In the genomic region with DNA sequence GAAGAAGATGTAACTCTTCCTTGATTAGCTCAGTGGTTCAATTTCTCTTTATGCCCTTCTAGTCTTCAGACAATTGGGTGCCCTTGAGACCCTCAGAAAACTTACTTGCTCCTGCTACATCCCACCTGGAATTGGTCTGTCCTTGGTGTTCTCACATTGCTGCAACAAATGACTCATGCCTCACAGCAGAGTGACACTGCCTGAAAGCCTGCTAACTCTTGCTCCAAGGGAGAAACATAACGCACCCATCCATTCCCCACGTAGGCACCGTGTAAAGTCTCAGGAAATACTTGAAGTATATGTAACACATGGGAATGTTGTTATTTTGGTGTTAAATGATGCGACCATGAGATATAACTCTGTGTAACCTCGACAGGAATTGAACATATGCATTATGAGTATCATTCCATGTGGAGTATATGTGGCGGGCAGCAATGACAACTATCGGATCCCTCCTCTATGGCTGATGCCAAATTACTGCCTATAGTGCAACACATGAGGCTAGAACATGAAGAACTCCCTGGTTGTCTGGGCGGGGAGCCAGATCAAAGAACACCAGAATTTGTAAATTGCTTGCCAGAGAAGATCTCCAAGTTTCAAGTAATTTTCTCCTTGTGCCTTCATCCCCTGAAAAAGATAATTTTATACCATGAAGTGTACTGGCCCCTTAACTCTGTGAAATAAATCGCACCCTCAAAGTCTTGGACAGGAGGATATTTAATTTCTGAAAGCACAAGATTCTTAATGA, we compare ENCODE assay signal across 11 cellular contexts.
A peak's percentile ranks its signal among the peaks of the same experiment; 100 is the strongest.
DNase-seq lines count a peak whose midpoint lies in the region; ATAC-seq and TF ChIP-seq lines count a peak whose summit lies in the region.
"Had no signal": no experiment of that assay in that cellular context is flagged by ENCODE, and none has a peak within 500 bp of the region (broad histone marks: within the 10 kb centered on the region; RNA-seq: fewer than 3 reads in every experiment).

No MANE protein-coding gene starts in this region.

- in situ Hi-C loops in astrocyte of the cerebellum (cut with HindIII; ENCODE audit: low sequenced_read_pairs), result no loop called here

- CTCF ChIA-PET in naive thymus-derived CD4-positive, alpha-beta T cell (lab: Charles Lee), result no interaction called here

- ATAC-seq in naive B cell (ENCODE audit: low read depth in 2 of 2), result no peak
- no peak for ATAC-seq in HG02938 (IDR thresholded peaks at IDR 0.05; ENCODE audit: unreplicated experiment)
- no peak for ATAC-seq in activated T-helper 17 cell treated with anti-CD3 and anti-CD28 coated beads, Interleukin-2, amount 50 U/mL, for 72 hours (replicated peaks)
- ATAC-seq in naive thymus-derived CD4-positive, alpha-beta T cell, result no peak

- TF ChIP-seq CTCF in C4-2B (conservative IDR thresholded peaks at IDR 0.05) (no peak), astrocyte of the cerebellum (IDR thresholded peaks at IDR 0.05; ENCODE audit: low read depth, low read length, missing control alignments) (no peak)

- no peaks in the 10 kb centered on the region for H3K9me3 ChIP-seq in naive thymus-derived CD4-positive, alpha-beta T cell (ENCODE audit: control insufficient read depth in 2 of 3, low read length in 3 of 3)
- H3K9me3 ChIP-seq: gastroesophageal sphincter had no signal

- DNase-seq in astrocyte of the cerebellum (ENCODE audit: low read depth), result no peak
- no peak for DNase-seq in naive B cell
- DNase-seq in NCI-H226, result no peak
- DNase-seq in naive thymus-derived CD4-positive, alpha-beta T cell, result no peak
- DNase-seq: activated CD4-positive, alpha-beta T cell treated with anti-CD3 and anti-CD28 coated beads for 1 hour; NCI-H1694 treated with DMSO at 0.1 percent for 48 hours had no signal

- no peaks in the 10 kb centered on the region for H3K36me3 Mint-ChIP-seq in IgD-negative memory B cell
- H3K36me3 Mint-ChIP-seq in naive B cell, result peaks cover 6 to 12% of the 10 kb centered on the region in 2 donors
- H3K36me3 Mint-ChIP-seq in activated T-helper 17 cell treated with anti-CD3 and anti-CD28 coated beads, Interleukin-2, amount 50 U/mL, for 72 hours (ENCODE audit: low read depth), result peaks cover 5% of the 10 kb centered on the region
- peaks cover 0 to 21% (median 10%) of the 10 kb centered on the region in 5 donors for H3K36me3 Mint-ChIP-seq in naive thymus-derived CD4-positive, alpha-beta T cell

- intact Hi-C loops in naive thymus-derived CD4-positive, alpha-beta T cell (cut with micrococcal nuclease), result no loop called here

- H3K36me3 ChIP-seq in naive thymus-derived CD4-positive, alpha-beta T cell (ENCODE audit: control insufficient read depth in 2 of 3, insufficient read depth in 3 of 3, low read length in 3 of 3), result peaks cover 0 to 4% (median 0%) of the 10 kb centered on the region in 3 experiments
- H3K36me3 ChIP-seq: gastroesophageal sphincter had no signal

- POLR2A ChIA-PET in naive thymus-derived CD4-positive, alpha-beta T cell (lab: Charles Lee), result no interaction called here

- H3K27me3 ChIP-seq in naive thymus-derived CD4-positive, alpha-beta T cell (ENCODE audit: control insufficient read depth in 2 of 2, insufficient read depth in 2 of 2, low read length in 2 of 2), result no peaks in the 10 kb centered on the region
- H3K27me3 ChIP-seq: gastroesophageal sphincter had no signal

- H3K4me3 Mint-ChIP-seq in IgD-negative memory B cell, result peak overlapping the region; percentile 94 to 100 (median 96)
- peak overlapping the region in 6 of 8 donors; percentile 90 to 100 (median 96) for H3K4me3 Mint-ChIP-seq in naive B cell
- H3K4me3 Mint-ChIP-seq in activated T-helper 17 cell treated with anti-CD3 and anti-CD28 coated beads, Interleukin-2, amount 50 U/mL, for 72 hours, result no peak overlapping the region
- peak overlapping the region in 5 of 10 donors; percentile 95 to 99 (median 96) for H3K4me3 Mint-ChIP-seq in naive thymus-derived CD4-positive, alpha-beta T cell

- peaks cover 5 to 10% (median 8%) of the 10 kb centered on the region in 3 donors for H3K4me1 Mint-ChIP-seq in IgD-negative memory B cell
- peaks cover 0 to 22% (median 8%) of the 10 kb centered on the region in 3 donors for H3K4me1 Mint-ChIP-seq in naive B cell
- no peaks in the 10 kb centered on the region for H3K4me1 Mint-ChIP-seq in activated T-helper 17 cell treated with anti-CD3 and anti-CD28 coated beads, Interleukin-2, amount 50 U/mL, for 72 hours
- peaks cover 0 to 18% (median 0%) of the 10 kb centered on the region in 7 donors for H3K4me1 Mint-ChIP-seq in naive thymus-derived CD4-positive, alpha-beta T cell

- H3K27ac ChIP-seq in C4-2B, result peak overlapping the region; percentile 83
- H3K27ac ChIP-seq in naive thymus-derived CD4-positive, alpha-beta T cell (ENCODE audit: low read depth, low read length), result no peak overlapping the region

- peak overlapping the region; percentile 29 for H3K4me3 ChIP-seq in astrocyte of the cerebellum (ENCODE audit: low read depth, low read length)
- H3K4me3 ChIP-seq in naive thymus-derived CD4-positive, alpha-beta T cell (ENCODE audit: low read length), result no peak overlapping the region
- H3K4me3 ChIP-seq: gastroesophageal sphincter had no signal

- peak overlapping the region; percentile 93 to 99 (median 99) for H3K27ac Mint-ChIP-seq in IgD-negative memory B cell
- peak overlapping the region in 4 of 6 donors; percentile 17 to 99 (median 96) for H3K27ac Mint-ChIP-seq in naive B cell
- no peak overlapping the region for H3K27ac Mint-ChIP-seq in activated T-helper 17 cell treated with anti-CD3 and anti-CD28 coated beads, Interleukin-2, amount 50 U/mL, for 72 hours
- peak overlapping the region in 3 of 9 donors; percentile 91 to 99 (median 96) for H3K27ac Mint-ChIP-seq in naive thymus-derived CD4-positive, alpha-beta T cell

- H3K27me3 Mint-ChIP-seq in IgD-negative memory B cell (peaks cover 4% of the 10 kb centered on the region), naive B cell (no peaks in the 10 kb centered on the region)
- no peaks in the 10 kb centered on the region for H3K27me3 Mint-ChIP-seq in activated T-helper 17 cell treated with anti-CD3 and anti-CD28 coated beads, Interleukin-2, amount 50 U/mL, for 72 hours
- H3K27me3 Mint-ChIP-seq in naive thymus-derived CD4-positive, alpha-beta T cell, result no peaks in the 10 kb centered on the region

- no peaks in the 10 kb centered on the region for H3K4me1 ChIP-seq in naive thymus-derived CD4-positive, alpha-beta T cell (ENCODE audit: control insufficient read depth in 2 of 2, insufficient read depth in 2 of 2, low read length in 2 of 2)
- H3K4me1 ChIP-seq: gastroesophageal sphincter had no signal

- H3K9me3 Mint-ChIP-seq in IgD-negative memory B cell (no peaks in the 10 kb centered on the region), naive B cell (no peaks in the 10 kb centered on the region)
- no peaks in the 10 kb centered on the region for H3K9me3 Mint-ChIP-seq in activated T-helper 17 cell treated with anti-CD3 and anti-CD28 coated beads, Interleukin-2, amount 50 U/mL, for 72 hours
- peaks cover 0 to 4% (median 0%) of the 10 kb centered on the region in 11 donors for H3K9me3 Mint-ChIP-seq in naive thymus-derived CD4-positive, alpha-beta T cell
